12 cellular contexts compared by ENCODE assay signal in the genomic region with DNA sequence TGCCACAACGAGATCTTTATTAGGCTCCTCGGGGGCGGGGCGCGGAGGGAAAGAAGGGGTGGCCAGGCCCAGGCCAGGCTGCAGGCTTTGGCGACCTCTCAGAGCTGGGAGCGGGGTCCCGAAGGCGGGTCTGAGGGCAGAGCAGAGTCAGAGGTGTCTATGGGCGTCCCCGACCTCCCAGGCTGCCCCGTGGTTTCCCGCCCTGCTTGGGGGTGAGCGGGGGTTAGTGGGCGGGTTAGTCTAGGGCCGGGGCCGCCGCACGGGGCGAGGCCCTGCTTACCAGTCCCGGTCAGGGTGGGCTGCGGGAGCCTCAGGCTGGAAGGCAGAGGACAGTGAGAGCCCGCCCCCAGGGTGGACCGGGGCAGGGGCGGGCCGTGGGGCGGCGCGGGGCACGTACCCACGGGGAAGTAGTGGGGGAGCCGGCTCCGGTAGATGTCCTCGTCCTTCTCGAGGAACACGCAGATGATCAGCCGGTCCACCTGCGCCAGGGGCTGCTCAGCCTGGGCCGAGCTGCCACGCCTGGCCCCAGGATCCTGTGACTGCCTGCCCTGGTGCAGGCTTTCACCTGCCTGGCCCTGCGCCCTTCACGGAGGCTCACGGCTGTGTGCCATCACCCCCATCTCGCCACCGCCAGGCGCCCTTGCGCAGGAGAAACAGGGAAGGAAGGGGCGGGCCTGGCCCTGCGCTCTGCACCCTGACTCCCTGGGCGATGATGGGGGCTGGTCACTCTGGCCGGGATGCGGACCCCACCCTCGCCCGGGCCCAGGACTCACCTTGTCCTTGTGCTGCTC. TPM values are rescaled to one million over a fixed set of nuclear protein-coding genes. Genes with fewer than 3 reads are reported as not detected.
DNase-seq lines count a peak whose midpoint lies in the region; TF ChIP-seq lines count a peak whose summit lies in the region.
"Had no signal": no experiment of that assay in that cellular context is flagged by ENCODE, and none has a peak within 500 bp of the region (broad histone marks: within the 10 kb centered on the region; RNA-seq: fewer than 3 reads in every experiment).

No MANE protein-coding gene starts in this region.

- no peaks in the 10 kb centered on the region for H3K27me3 ChIP-seq in Caco-2 (replicated peaks; ENCODE audit: control insufficient read depth, insufficient read depth, low read length)
- H3K27me3 ChIP-seq in neural cell (ENCODE audit: insufficient read depth, low read depth, low read length), result no peaks in the 10 kb centered on the region

- peaks cover 4% of the 10 kb centered on the region; the same call in 1 of the 2 replicates for H3K36me3 ChIP-seq in Caco-2 (ENCODE audit: control insufficient read depth, insufficient read depth, low read length)
- no peaks in the 10 kb centered on the region for H3K36me3 ChIP-seq in neural cell (ENCODE audit: insufficient read depth, low read length)

- no peaks in the 10 kb centered on the region for H4K20me1 ChIP-seq in neural cell (ENCODE audit: insufficient read depth)

- no peaks in the 10 kb centered on the region for H3K27me3 Mint-ChIP-seq in Caco-2 (ENCODE audit: insufficient read depth, unreplicated experiment)
- H3K27me3 Mint-ChIP-seq: activated naive CD4-positive, alpha-beta T cell treated with anti-CD3 and anti-CD28 coated beads, Interleukin-2, amount 50 U/mL, for 24 hours had no signal

- H3K27ac ChIP-seq in neural cell (ENCODE audit: low read length), result no peak overlapping the region

- peaks cover 70% of the 10 kb centered on the region for H3K36me3 Mint-ChIP-seq in Caco-2 (ENCODE audit: insufficient read depth, unreplicated experiment)

- DNase-seq in Caco-2 (no peak), NCI-H1105 treated with DMSO at 0.1 percent for 48 hours (lab: John Stamatoyannopoulos, UW) (peak; percentile 84), epithelial cell of esophagus (ENCODE audit: low read depth) (peak; percentile 79), SHP77 treated with DMSO at 0.1 percent for 48 hours (lab: John Stamatoyannopoulos, UW) (no peak), GM20000 (ENCODE audit: low spot score) (no peak), DMS79 treated with DMSO at 0.1 percent for 48 hours (lab: John Stamatoyannopoulos, UW) (no peak), GM03348 (ENCODE audit: low spot score) (no peak)
- DNase-seq: NCI-H1417 treated with DMSO at 0.1 percent for 48 hours had no signal

- H3K4me3 ChIP-seq in Caco-2 (ENCODE audit: low read depth, low read length) (no peak overlapping the region), epithelial cell of esophagus (ENCODE audit: low read length) (no peak overlapping the region), neural cell (ENCODE audit: low read length) (no peak overlapping the region)

- H3K27ac Mint-ChIP-seq in Caco-2 (ENCODE audit: unreplicated experiment), result peak overlapping the region; percentile 37
- H3K27ac Mint-ChIP-seq: activated naive CD4-positive, alpha-beta T cell treated with anti-CD3 and anti-CD28 coated beads, Interleukin-2, amount 50 U/mL, for 24 hours; natural killer cell treated with Interleukin-12 subunit alpha and Interleukin-12 subunit beta and Interleukin-15 and Interleukin-18, amount 100 ng/mL, for 72 hours had no signal

- peak; percentile 57 for TF ChIP-seq RAD21 in neural cell (conservative IDR thresholded peaks at IDR 0.05)

- intact Hi-C loops in Caco-2 (cut with micrococcal nuclease; ENCODE audit: unreplicated experiment), result no loop called here

- no TSS peak for BruUV-seq in Caco-2 (replicated peaks; lab: Mats Ljungman, UMichigan)

- CTCF ChIA-PET in Caco-2 (lab: Charles Lee), result interaction anchor here (0.9 kb wide), 1 partner anchor 46 kb away, joined by 3 read pairs; no protein-coding TSS in a partner anchor

- no peaks in the 10 kb centered on the region for H3K9me2 ChIP-seq in neural cell (ENCODE audit: insufficient read depth, low read length)

- TF ChIP-seq CTCF in Caco-2 (IDR thresholded peaks at IDR 0.05; ENCODE audit: insufficient read depth in 1 of 2, low read depth in 1 of 2, low read length in 1 of 2, severe bottlenecking in 1 of 2, unreplicated experiment in 1 of 2) (no peak), epithelial cell of esophagus (IDR thresholded peaks at IDR 0.05; ENCODE audit: insufficient read depth, low read depth, low read length, missing control alignments) (peak; percentile 18), neural cell (IDR thresholded peaks at IDR 0.05; ENCODE audit: poor library complexity, severe bottlenecking) (peak; percentile 60), GM20000 (IDR thresholded peaks at IDR 0.05; ENCODE audit: extremely low read depth, missing control alignments) (no peak)

- POLR2A ChIA-PET in Caco-2 (lab: Charles Lee), result no interaction called here

- no peak for TF ChIP-seq EP300 in neural cell (conservative IDR thresholded peaks at IDR 0.05; ENCODE audit: poor library complexity, severe bottlenecking)

- no peaks in the 10 kb centered on the region for H3F3A ChIP-seq in neural cell (ENCODE audit: insufficient read depth, low read length, poor library complexity, severe bottlenecking)

- no peak overlapping the region for H3K4me3 Mint-ChIP-seq in Caco-2 (ENCODE audit: unreplicated experiment)
- H3K4me3 Mint-ChIP-seq: activated naive CD4-positive, alpha-beta T cell treated with anti-CD3 and anti-CD28 coated beads, Interleukin-2, amount 50 U/mL, for 24 hours; natural killer cell treated with Interleukin-12 subunit alpha and Interleukin-12 subunit beta and Interleukin-15 and Interleukin-18, amount 100 ng/mL, for 72 hours had no signal

- no peaks in the 10 kb centered on the region for H3K4me1 Mint-ChIP-seq in Caco-2 (ENCODE audit: low read depth, unreplicated experiment)

- H3K9ac ChIP-seq in neural cell (ENCODE audit: low read length), result peak overlapping the region; percentile 3

- no peaks in the 10 kb centered on the region for H3K9me3 Mint-ChIP-seq in Caco-2 (ENCODE audit: unreplicated experiment)
- H3K9me3 Mint-ChIP-seq: activated naive CD4-positive, alpha-beta T cell treated with anti-CD3 and anti-CD28 coated beads, Interleukin-2, amount 50 U/mL, for 24 hours; natural killer cell treated with Interleukin-12 subunit alpha and Interleukin-12 subunit beta and Interleukin-15 and Interleukin-18, amount 100 ng/mL, for 72 hours had no signal

- no peaks in the 10 kb centered on the region for H3K4me1 ChIP-seq in Caco-2

- H2AFZ ChIP-seq in neural cell (ENCODE audit: low read depth, low read length), result no peak overlapping the region

- H3K4me2 ChIP-seq in neural cell (ENCODE audit: low read length), result no peak overlapping the region

- H3K79me2 ChIP-seq in neural cell (replicated peaks; ENCODE audit: insufficient read depth, low read length), result no peaks in the 10 kb centered on the region

- H3K9me3 ChIP-seq in Caco-2 (no peaks in the 10 kb centered on the region), neural cell (ENCODE audit: low read length) (no peaks in the 10 kb centered on the region)

TF ChIP-seq in neural cell, 6 proteins besides CTCF, POLR2A, EP300 and RAD21:
- peak; percentile 52 for TF ChIP-seq SMC3 (conservative IDR thresholded peaks at IDR 0.05; ENCODE audit: poor library complexity)
- TF ChIP-seq TAF1 (IDR thresholded peaks at IDR 0.05; ENCODE audit: low read depth), result no peak
- TF ChIP-seq MXI1 (conservative IDR thresholded peaks at IDR 0.05; ENCODE audit: poor library complexity, severe bottlenecking), result no peak
- TF ChIP-seq REST (IDR thresholded peaks at IDR 0.05; ENCODE audit: borderline replicate concordance), result no peak

RNA-seq across cellular contexts. Expression of gene OTUB1, which starts 12.5 kb away (rescaled TPM):
- total RNA-seq in Caco-2 (2022), result 140 and 152 TPM in 2 replicates
- 103 and 131 TPM in 2 replicates for polyA plus RNA-seq in neural cell
- 41.9 and 49.7 TPM in 2 replicates for polyA minus RNA-seq in neural cell

RNA-seq across cellular contexts. Expression of gene COX8A, which starts 24.3 kb away (rescaled TPM):
- total RNA-seq in Caco-2 (2022), result 376 and 448 TPM in 2 replicates
- polyA plus RNA-seq in neural cell, result 861 and 863 TPM in 2 replicates
- 201 and 218 TPM in 2 replicates for polyA minus RNA-seq in neural cell

RNA-seq across cellular contexts. Expression of gene FLRT1, which starts 37.0 kb away (rescaled TPM):
- 0.14 and 0.39 TPM in 2 replicates for total RNA-seq in Caco-2 (2022)
- polyA plus RNA-seq in neural cell, result 2.6 and 3.5 TPM in 2 replicates
- 11.9 and 12.4 TPM in 2 replicates for polyA minus RNA-seq in neural cell
- total RNA-seq: natural killer cell treated with Interleukin-12 subunit alpha and Interleukin-12 subunit beta and Interleukin-15 and Interleukin-18, amount 100 ng/mL, for 72 hours; T-helper 1 cell treated with Interleukin-12 subunit alpha and Interleukin-12 subunit beta and Interleukin-4 antibody, amounts not matched to agents 30 ng/mL and 1 ng/mL, for 36 hours had no signal

RNA-seq across cellular contexts. Expression of gene NAA40, which starts 60.0 kb away (rescaled TPM):
- total RNA-seq in Caco-2 (2022), result 42.7 and 43.7 TPM in 2 replicates
- 53.6 and 66.7 TPM in 2 replicates for polyA plus RNA-seq in neural cell
- polyA minus RNA-seq in neural cell, result 36.3 and 37.3 TPM in 2 replicates

Comparison
In these comparisons a context has a peak if more than half of its experiments do, and no peak if none do; other contexts are left out.
1. DNase-seq: peak in NCI-H1105 treated with DMSO at 0.1 percent for 48 hours (single experiment) and epithelial cell of esophagus (single experiment); none in Caco-2 (0 of 2), SHP77 treated with DMSO at 0.1 percent for 48 hours (single experiment), GM20000 (single experiment), DMS79 treated with DMSO at 0.1 percent for 48 hours (single experiment) and GM03348 (single experiment).
2. CTCF ChIP-seq: peak in epithelial cell of esophagus (single experiment) and neural cell (single experiment); none in Caco-2 (0 of 2) and GM20000 (single experiment).